In genomic region chr5:135488727-135489465, GRCh38 we compare ENCODE assay signal across 9 cellular contexts. TPM values are rescaled to one million over a fixed set of nuclear protein-coding genes. Genes with fewer than 3 reads are reported as not detected.
DNase-seq lines count a peak whose midpoint lies in the region; ATAC-seq and TF ChIP-seq lines count a peak whose summit lies in the region.
"Had no signal": no experiment of that assay in that cellular context is flagged by ENCODE, and none has a peak within 500 bp of the region (broad histone marks: within the 10 kb centered on the region; RNA-seq: fewer than 3 reads in every experiment).

No MANE protein-coding gene starts in this region.

- H3K36me3 Mint-ChIP-seq in activated CD8-positive, alpha-beta memory T cell treated with anti-CD3 and anti-CD28 coated beads, Interleukin-2, amount 10 ng/mL, durations not matched to agents 7 days and 5 days: peaks cover 2% of the 10 kb centered on the region

- H3K4me3 ChIP-seq in lower lobe of right lung: peak overlapping the region; percentile 39
- H3K4me3 ChIP-seq in effector memory CD4-positive, alpha-beta T cell (ENCODE audit: insufficient read depth, low read depth, low read length, poor library complexity, severe bottlenecking): no peak overlapping the region

- intact Hi-C loops in lower lobe of right lung (cut with DNase I): no loop called here

- H3K4me1 Mint-ChIP-seq in activated CD8-positive, alpha-beta memory T cell treated with anti-CD3 and anti-CD28 coated beads, Interleukin-2, amount 10 ng/mL, durations not matched to agents 7 days and 5 days: peaks cover 2% of the 10 kb centered on the region

- no peaks in the 10 kb centered on the region for H3K36me3 ChIP-seq in lower lobe of right lung
- H3K36me3 ChIP-seq in effector memory CD4-positive, alpha-beta T cell (ENCODE audit: control insufficient read depth, insufficient read depth, low read length): no peaks in the 10 kb centered on the region

- no peak for TF ChIP-seq CTCF in lower lobe of right lung (IDR thresholded peaks at IDR 0.05)

- peaks cover 49% of the 10 kb centered on the region for H3K4me1 ChIP-seq in lower lobe of right lung
- no peaks in the 10 kb centered on the region for H3K4me1 ChIP-seq in effector memory CD4-positive, alpha-beta T cell (ENCODE audit: control insufficient read depth, insufficient read depth, low read length, poor library complexity, severe bottlenecking)

- no peaks in the 10 kb centered on the region for H3K9me3 Mint-ChIP-seq in activated CD8-positive, alpha-beta memory T cell treated with anti-CD3 and anti-CD28 coated beads, Interleukin-2, amount 10 ng/mL, durations not matched to agents 7 days and 5 days (ENCODE audit: low read depth)

- H3K27me3 ChIP-seq in lower lobe of right lung (ENCODE audit: low read depth): peaks cover 69% of the 10 kb centered on the region
- H3K27me3 ChIP-seq in effector memory CD4-positive, alpha-beta T cell (replicated peaks; ENCODE audit: control insufficient read depth, insufficient read depth, low read length, poor library complexity, severe bottlenecking): peaks cover 35% of the 10 kb centered on the region

- DNase-seq in EH (ENCODE audit: low read depth) (peak; percentile 88), NCI-H2171 (lab: John Stamatoyannopoulos, UW) (peak; percentile 75), cerebellum (ENCODE audit: low spot score) (peak; percentile 67), lower lobe of right lung (no peak)
- DNase-seq in activated CD8-positive, alpha-beta memory T cell treated with anti-CD3 and anti-CD28 coated beads, Interleukin-2, amount 10 ng/mL, durations not matched to agents 7 days and 5 days: no peak
- DNase-seq in effector memory CD4-positive, alpha-beta T cell: no peak

- ATAC-seq in lower lobe of right lung (peak in 1 of 2 donors; percentile 15), HG02970 (IDR thresholded peaks at IDR 0.05; ENCODE audit: low FRiP score, unreplicated experiment) (no peak), GM21619 (IDR thresholded peaks at IDR 0.05; ENCODE audit: unreplicated experiment) (no peak)
- no peak for ATAC-seq in activated CD8-positive, alpha-beta memory T cell treated with anti-CD3 and anti-CD28 coated beads, Interleukin-2, amount 10 ng/mL, durations not matched to agents 7 days and 5 days

- no peaks in the 10 kb centered on the region for H3K9me3 ChIP-seq in lower lobe of right lung
- no peaks in the 10 kb centered on the region for H3K9me3 ChIP-seq in effector memory CD4-positive, alpha-beta T cell (ENCODE audit: control insufficient read depth, low read length)

- CTCF ChIA-PET in activated CD8-positive, alpha-beta memory T cell treated with anti-CD3 and anti-CD28 coated beads, Interleukin-2, amount 10 ng/mL, durations not matched to agents 7 days and 5 days (lab: Charles Lee): interaction anchor here (1.8 kb wide), 1 partner anchor 63 kb away, joined by 6 read pairs; no protein-coding TSS in a partner anchor

- H3K27me3 Mint-ChIP-seq in activated CD8-positive, alpha-beta memory T cell treated with anti-CD3 and anti-CD28 coated beads, Interleukin-2, amount 10 ng/mL, durations not matched to agents 7 days and 5 days: peaks cover 91% of the 10 kb centered on the region

- no peak overlapping the region for H3K27ac ChIP-seq in lower lobe of right lung
- no peak overlapping the region for H3K27ac ChIP-seq in effector memory CD4-positive, alpha-beta T cell (ENCODE audit: insufficient read depth, low read length, poor library complexity, severe bottlenecking)

- H3K27ac Mint-ChIP-seq in activated CD8-positive, alpha-beta memory T cell treated with anti-CD3 and anti-CD28 coated beads, Interleukin-2, amount 10 ng/mL, durations not matched to agents 7 days and 5 days: no peak overlapping the region

- no peak overlapping the region for H3K4me3 Mint-ChIP-seq in activated CD8-positive, alpha-beta memory T cell treated with anti-CD3 and anti-CD28 coated beads, Interleukin-2, amount 10 ng/mL, durations not matched to agents 7 days and 5 days

RNA-seq across cellular contexts. Expression of gene TIFAB, which starts 36.7 kb away (rescaled TPM):
- not detected for total RNA-seq in cerebellum
- total RNA-seq in lower lobe of right lung: 0.30 TPM
- total RNA-seq in activated CD8-positive, alpha-beta memory T cell treated with anti-CD3 and anti-CD28 coated beads, Interleukin-2, amount 10 ng/mL, durations not matched to agents 7 days and 5 days: not detected
- total RNA-seq: lung microvascular endothelial cell had no signal

RNA-seq across cellular contexts. Expression of gene DCANP1, which starts 41.7 kb away (rescaled TPM):
- total RNA-seq in cerebellum (not detected), lower lobe of right lung (not detected)
- not detected for total RNA-seq in activated CD8-positive, alpha-beta memory T cell treated with anti-CD3 and anti-CD28 coated beads, Interleukin-2, amount 10 ng/mL, durations not matched to agents 7 days and 5 days
- total RNA-seq: lung microvascular endothelial cell had no signal

RNA-seq across cellular contexts. Expression of gene NEUROG1, which starts 46.9 kb away (rescaled TPM):
- 2.6 TPM for total RNA-seq in cerebellum
- not detected for total RNA-seq in lower lobe of right lung
- total RNA-seq in activated CD8-positive, alpha-beta memory T cell treated with anti-CD3 and anti-CD28 coated beads, Interleukin-2, amount 10 ng/mL, durations not matched to agents 7 days and 5 days: not detected
- total RNA-seq: lung microvascular endothelial cell had no signal

Comparison
In these comparisons a context has a peak if more than half of its experiments do, and no peak if none do; other contexts are left out.
1. DNase-seq: peak in EH (single experiment), NCI-H2171 (single experiment) and cerebellum (single experiment); none in lower lobe of right lung (single experiment), activated CD8-positive, alpha-beta memory T cell treated with anti-CD3 and anti-CD28 coated beads, Interleukin-2, amount 10 ng/mL, durations not matched to agents 7 days and 5 days (single experiment) and effector memory CD4-positive, alpha-beta T cell (0 of 3).